In genomic region chr17:63837962-63838585, GRCh38 we compare ENCODE assay signal across 13 cellular contexts. TPM values are rescaled to one million over a fixed set of nuclear protein-coding genes. Genes with fewer than 3 reads are reported as not detected.
DNase-seq lines count a peak whose midpoint lies in the region; ATAC-seq and TF ChIP-seq lines count a peak whose summit lies in the region.
"Had no signal": no experiment of that assay in that cellular context is flagged by ENCODE, and none has a peak within 500 bp of the region (broad histone marks: within the 10 kb centered on the region; RNA-seq: fewer than 3 reads in every experiment).

No MANE protein-coding gene starts in this region.

- no peak for TF ChIP-seq CTCF in brain (conservative IDR thresholded peaks at IDR 0.05)
- no peak for TF ChIP-seq CTCF in lung (IDR thresholded peaks at IDR 0.05; ENCODE audit: control extremely low read depth, extremely low read depth)
- no peak for TF ChIP-seq CTCF in thyroid gland (IDR thresholded peaks at IDR 0.05)

- H3K36me3 ChIP-seq in lung (ENCODE audit: control insufficient read depth in 2 of 2, insufficient read depth in 2 of 2, low read length in 2 of 2): peaks cover 6 to 38% of the 10 kb centered on the region in 2 donors
- peaks cover 31 to 35% of the 10 kb centered on the region in 2 donors for H3K36me3 ChIP-seq in thyroid gland

- peak overlapping the region; percentile 80 for H3K27ac Mint-ChIP-seq in activated T-cell treated with anti-CD3 and anti-CD28 coated beads, Interleukin-2, amount 50 U/mL, for 24 hours
- no peak overlapping the region for H3K27ac Mint-ChIP-seq in activated T-cell treated with anti-CD3 and anti-CD28 coated beads, Interleukin-2, amount 50 U/mL, for 72 hours
- peak overlapping the region in 4 of 5 experiments; percentile 88 to 96 (median 92) for H3K27ac Mint-ChIP-seq in brain

- 84 to 86% methylated on average over 5 of the region's 5 CpGs for WGBS in lung, 2 donors
- 71 to 75% methylated on average over 1 to 3 of the region's 5 CpGs for WGBS in thyroid gland, 2 donors

- H3K27ac ChIP-seq in lung (ENCODE audit: low read depth in 1 of 2, low read length in 1 of 2): peak overlapping the region; percentile 63 to 78
- H3K27ac ChIP-seq in thyroid gland: peak overlapping the region; percentile 76 to 86 (median 82)

- H3K4me3 Mint-ChIP-seq in activated T-cell treated with anti-CD3 and anti-CD28 coated beads, Interleukin-2, amount 50 U/mL, for 24 hours: no peak overlapping the region
- peak overlapping the region in 1 of 2 donors; percentile 50 for H3K4me3 Mint-ChIP-seq in activated T-cell treated with anti-CD3 and anti-CD28 coated beads, Interleukin-2, amount 50 U/mL, for 72 hours
- peak overlapping the region in 1 of 5 experiments; percentile 30 for H3K4me3 Mint-ChIP-seq in brain

- no peaks in the 10 kb centered on the region for H3K27me3 Mint-ChIP-seq in activated T-cell treated with anti-CD3 and anti-CD28 coated beads, Interleukin-2, amount 50 U/mL, for 24 hours
- no peaks in the 10 kb centered on the region for H3K27me3 Mint-ChIP-seq in activated T-cell treated with anti-CD3 and anti-CD28 coated beads, Interleukin-2, amount 50 U/mL, for 72 hours (ENCODE audit: low read depth)
- H3K27me3 Mint-ChIP-seq in brain: peaks cover 5% of the 10 kb centered on the region

- H3K4me3 ChIP-seq in lung (no peak overlapping the region), thyroid gland (replicated peaks in 1 of 3) (no peak overlapping the region)

- peaks cover 65% of the 10 kb centered on the region for H3K36me3 Mint-ChIP-seq in activated T-cell treated with anti-CD3 and anti-CD28 coated beads, Interleukin-2, amount 50 U/mL, for 24 hours (ENCODE audit: low read depth)
- H3K36me3 Mint-ChIP-seq in activated T-cell treated with anti-CD3 and anti-CD28 coated beads, Interleukin-2, amount 50 U/mL, for 72 hours (ENCODE audit: insufficient read depth in 2 of 2): peaks cover 6 to 18% of the 10 kb centered on the region in 2 donors
- H3K36me3 Mint-ChIP-seq in brain: peaks cover 33% of the 10 kb centered on the region

- ATAC-seq in activated T-cell treated with anti-CD3 and anti-CD28 coated beads, Interleukin-2, amount 50 U/mL, for 72 hours (replicated peaks in 1 of 2): no peak
- ATAC-seq in lung (ENCODE audit: insufficient read depth, low FRiP score): no peak

- H3K9me3 Mint-ChIP-seq in activated T-cell treated with anti-CD3 and anti-CD28 coated beads, Interleukin-2, amount 50 U/mL, for 24 hours: no peaks in the 10 kb centered on the region
- no peaks in the 10 kb centered on the region for H3K9me3 Mint-ChIP-seq in activated T-cell treated with anti-CD3 and anti-CD28 coated beads, Interleukin-2, amount 50 U/mL, for 72 hours
- H3K9me3 Mint-ChIP-seq in brain: peaks cover 0 to 2% (median 0%) of the 10 kb centered on the region in 5 experiments

- H3K4me1 ChIP-seq in lung (ENCODE audit: control insufficient read depth in 2 of 2, insufficient read depth in 2 of 2, low read length in 2 of 2): peaks cover 17 to 32% of the 10 kb centered on the region in 2 donors
- peaks cover 48 to 58% of the 10 kb centered on the region in 2 donors for H3K4me1 ChIP-seq in thyroid gland

- no peak for DNase-seq in activated T-cell treated with anti-CD3 and anti-CD28 coated beads, Interleukin-2, amount 50 U/mL, for 24 hours
- DNase-seq in activated T-cell treated with anti-CD3 and anti-CD28 coated beads, Interleukin-2, amount 50 U/mL, for 72 hours: no peak
- DNase-seq in lung (ENCODE audit: low spot score): no peak
- DNase-seq in thyroid gland: no peak
- DNase-seq in DMS53 treated with DMSO at 0.1 percent for 48 hours (lab: John Stamatoyannopoulos, UW; ENCODE audit: unreplicated experiment): no peak
- no peak for DNase-seq in RKO (ENCODE audit: low spot score)
- no peak for DNase-seq in activated T-cell treated with anti-CD3 and anti-CD28 coated beads, Interleukin-2, amount 50 U/mL, for 48 hours
- DNase-seq: activated CD4-positive, alpha-beta T cell treated with anti-CD3 and anti-CD28 coated beads, Interleukin-2, amount 50 U/mL, for 1 hour; cortex of kidney; NCI-H1092 treated with DMSO at 0.1 percent for 48 hours; stimulated activated CD4-positive, alpha-beta T cell treated with anti-CD3 and anti-CD28 coated beads, Interleukin-15, amount 100 ng/mL, for 24 hours had no signal

- no peak for TF ChIP-seq POLR2A in thyroid gland (IDR thresholded peaks at IDR 0.05)

- intact Hi-C loops in thyroid gland (cut with DNase I): loop anchor here (5.0 kb wide), 1 partner anchor 66 kb away; the partner anchor contains the start of genes CCDC47 and DDX42

- no peaks in the 10 kb centered on the region for H3K9me3 ChIP-seq in lung (ENCODE audit: control insufficient read depth in 2 of 2, insufficient read depth in 1 of 2, low read length in 1 of 2)
- no peaks in the 10 kb centered on the region for H3K9me3 ChIP-seq in thyroid gland

- peaks cover 55% of the 10 kb centered on the region for H3K4me1 Mint-ChIP-seq in activated T-cell treated with anti-CD3 and anti-CD28 coated beads, Interleukin-2, amount 50 U/mL, for 24 hours (ENCODE audit: low read depth)
- peaks cover 42% of the 10 kb centered on the region for H3K4me1 Mint-ChIP-seq in activated T-cell treated with anti-CD3 and anti-CD28 coated beads, Interleukin-2, amount 50 U/mL, for 72 hours (ENCODE audit: low read depth)
- H3K4me1 Mint-ChIP-seq in brain: peaks cover 33% of the 10 kb centered on the region

- H3K27me3 ChIP-seq in lung (ENCODE audit: control insufficient read depth, insufficient read depth) (no peaks in the 10 kb centered on the region), thyroid gland (no peaks in the 10 kb centered on the region)

RNA-seq across cellular contexts. Expression of gene SMARCD2, which starts 4.4 kb away (rescaled TPM):
- 100 to 1,000 TPM; 103 to 121 TPM for total RNA-seq in activated T-cell treated with anti-CD3 and anti-CD28 coated beads, Interleukin-2, amount 50 U/mL, for 72 hours
- polyA plus RNA-seq in brain (ENCODE audit: insufficient read depth, low read depth, low replicate concordance): 51.7 TPM
- 100 to 1,000 TPM in 1 of 2 donors, 10 to 100 TPM in 1; 82.4 to 109 TPM for total RNA-seq in lung
- polyA plus RNA-seq in lung: 10 to 100 TPM; 64.9 to 67.7 TPM
- 100 to 1,000 TPM in 1 of 4 donors, 10 to 100 TPM in 3; 75.0 to 101 (median 90.4) TPM for total RNA-seq in thyroid gland

RNA-seq across cellular contexts. Expression of gene FTSJ3, which starts 10.6 kb away (rescaled TPM):
- total RNA-seq in activated T-cell treated with anti-CD3 and anti-CD28 coated beads, Interleukin-2, amount 50 U/mL, for 72 hours: 10 to 100 TPM; 36.0 to 42.3 TPM
- polyA plus RNA-seq in brain (ENCODE audit: insufficient read depth, low read depth, low replicate concordance): 29.5 TPM
- total RNA-seq in lung: 10 to 100 TPM; 29.2 to 39.8 TPM
- polyA plus RNA-seq in lung: 10 to 100 TPM; 15.4 to 30.0 TPM
- total RNA-seq in thyroid gland: 10 to 100 TPM; 37.8 to 64.7 (median 47.2) TPM

RNA-seq across cellular contexts. Expression of gene PSMC5, which starts 10.8 kb away (rescaled TPM):
- 100 to 1,000 TPM; 144 to 161 TPM for total RNA-seq in activated T-cell treated with anti-CD3 and anti-CD28 coated beads, Interleukin-2, amount 50 U/mL, for 72 hours
- polyA plus RNA-seq in brain (ENCODE audit: insufficient read depth, low read depth, low replicate concordance): 258 TPM
- 100 to 1,000 TPM in 1 of 2 donors, 10 to 100 TPM in 1; 46.1 to 124 TPM for total RNA-seq in lung
- polyA plus RNA-seq in lung: 100 to 1,000 TPM; 154 to 177 TPM
- total RNA-seq in thyroid gland: 10 to 100 TPM; 79.1 to 98.3 (median 86.4) TPM

RNA-seq across cellular contexts. Expression of gene CSH2, which starts 35.4 kb away (rescaled TPM):
- total RNA-seq in activated T-cell treated with anti-CD3 and anti-CD28 coated beads, Interleukin-2, amount 50 U/mL, for 72 hours: not detected
- polyA plus RNA-seq in brain (ENCODE audit: insufficient read depth, low read depth, low replicate concordance) (not detected), lung (not detected)
- total RNA-seq in lung (not detected), thyroid gland (not detected)
- total RNA-seq: kidney epithelial cell had no signal

RNA-seq across cellular contexts. Expression of gene GH2, which starts 43.7 kb away (rescaled TPM):
- not detected for total RNA-seq in activated T-cell treated with anti-CD3 and anti-CD28 coated beads, Interleukin-2, amount 50 U/mL, for 72 hours
- polyA plus RNA-seq in brain (ENCODE audit: insufficient read depth, low read depth, low replicate concordance): not detected
- not detected for total RNA-seq in lung
- polyA plus RNA-seq in lung: not detected
- not detected for total RNA-seq in thyroid gland
- total RNA-seq: kidney epithelial cell had no signal
